ENCODE assay signal across 2 cellular contexts in genomic region chr19:4493104-4493928, GRCh38.
TF ChIP-seq lines count a peak whose summit lies in the region.

No MANE protein-coding gene starts in this region.

TF ChIP-seq in HEK293, 187 proteins besides CTCF, POLR2A, EP300 and RAD21:
- TF ChIP-seq SP3 (tag by site-specific recombination; IDR thresholded peaks at IDR 0.05) (no peak), ZXDB (tag by site-specific recombination; IDR thresholded peaks at IDR 0.05) (no peak), ZNF544 (tag by site-specific recombination; IDR thresholded peaks at IDR 0.05) (no peak), ZNF560 (tag by site-specific recombination; IDR thresholded peaks at IDR 0.05; ENCODE audit: borderline replicate concordance) (no peak), ZNF704 (tag by site-specific recombination; IDR thresholded peaks at IDR 0.05) (no peak), SP2 (tag by site-specific recombination; IDR thresholded peaks at IDR 0.05) (peak; percentile 29; the same call in 1 of the 2 replicates), ZNF785 (tag by site-specific recombination; IDR thresholded peaks at IDR 0.05) (peak; percentile 58; the same call in 1 of the 2 replicates), BCL11A (tag by site-specific recombination; IDR thresholded peaks at IDR 0.05; ENCODE audit: low read depth) (no peak), ZNF302 (tag by site-specific recombination; IDR thresholded peaks at IDR 0.05; ENCODE audit: low read depth) (no peak), ZSCAN4 (tag by site-specific recombination; IDR thresholded peaks at IDR 0.05) (peak; percentile 65), OVOL3 (tag by site-specific recombination; IDR thresholded peaks at IDR 0.05) (no peak), ZNF391 (tag by site-specific recombination; IDR thresholded peaks at IDR 0.05; ENCODE audit: borderline replicate concordance, low read depth) (peak; percentile 6; the same call in 1 of the 2 replicates), ZNF239 (tag by site-specific recombination; IDR thresholded peaks at IDR 0.05) (0 out of 2 replicates have a peak, but pooled peaks have one; percentile 25), ZNF16 (tag by site-specific recombination; IDR thresholded peaks at IDR 0.05; ENCODE audit: low read depth) (no peak)

TF ChIP-seq in K562, 482 proteins besides CTCF, POLR2A, EP300 and RAD21:
- TF ChIP-seq E2F1 (CRISPR knock-in tag; IDR thresholded peaks at IDR 0.05) (no peak), PHF20 (IDR thresholded peaks at IDR 0.05; ENCODE audit: partially characterized antibody) (peak; percentile 2), TAF1 (IDR thresholded peaks at IDR 0.05; ENCODE audit: control insufficient read depth, extremely low read depth, insufficient read depth, low read length, severe bottlenecking) (no peak), FOXA3 (CRISPR knock-in tag; conservative IDR thresholded peaks at IDR 0.05 in 1 of 2, IDR thresholded peaks at IDR 0.05 in 1 of 2) (no peak), STAT5A (IDR thresholded peaks at IDR 0.05; ENCODE audit: borderline replicate concordance, low read length) (0 out of 2 replicates have a peak, but pooled peaks have one; percentile 7)
